Comparison of ENCODE assay signal across 8 cellular contexts in genomic region chr6:158769696-158770446, GRCh38. TPM values are rescaled to one million over a fixed set of nuclear protein-coding genes. Genes with fewer than 3 reads are reported as not detected.
A peak's percentile ranks its signal among the peaks of the same experiment; 100 is the strongest.
DNase-seq lines count a peak whose midpoint lies in the region; ATAC-seq and TF ChIP-seq lines count a peak whose summit lies in the region.

No MANE protein-coding gene starts in this region.

- CTCF ChIA-PET in Calu3 (lab: Charles Lee) = no interaction called here

- H3K4me1 Mint-ChIP-seq in Calu3 (ENCODE audit: low read depth, unreplicated experiment) (peaks cover 77% of the 10 kb centered on the region), nephron (peaks cover 65% of the 10 kb centered on the region), osteocyte (ENCODE audit: unreplicated experiment) (peaks cover 5% of the 10 kb centered on the region)
- peaks cover 57% of the 10 kb centered on the region for H3K4me1 Mint-ChIP-seq in central memory CD8-positive, alpha-beta T cell

- no peak for DNase-seq in Calu3
- DNase-seq in NCI-H2171 (lab: John Stamatoyannopoulos, UW) = peak; percentile 87
- no peak for DNase-seq in central memory CD8-positive, alpha-beta T cell (ENCODE audit: low spot score in 2 of 2)
- no peak for DNase-seq in GF-D8 (lab: John Stamatoyannopoulos, UW)
- no peak for DNase-seq in osteocyte (ENCODE audit: extremely low spot score, unreplicated experiment)
- DNase-seq in AML-193 (lab: John Stamatoyannopoulos, UW) = no peak

- no peak for TF ChIP-seq CTCF in Calu3 (IDR thresholded peaks at IDR 0.05; ENCODE audit: unreplicated experiment)
- no peak for TF ChIP-seq CTCF in nephron (IDR thresholded peaks at IDR 0.05; ENCODE audit: unreplicated experiment in 3 of 3)
- no peak for TF ChIP-seq CTCF in osteocyte (IDR thresholded peaks at IDR 0.05)

- H3K27me3 Mint-ChIP-seq in Calu3 (ENCODE audit: unreplicated experiment) = no peaks in the 10 kb centered on the region
- H3K27me3 Mint-ChIP-seq in central memory CD8-positive, alpha-beta T cell = no peaks in the 10 kb centered on the region
- H3K27me3 Mint-ChIP-seq in nephron (ENCODE audit: low read depth) = no peaks in the 10 kb centered on the region
- H3K27me3 Mint-ChIP-seq in osteocyte (ENCODE audit: unreplicated experiment) = no peaks in the 10 kb centered on the region

- H3K4me3 Mint-ChIP-seq in Calu3 (ENCODE audit: low read depth, unreplicated experiment) = peak overlapping the region; percentile 31
- peak overlapping the region; percentile 45 for H3K4me3 Mint-ChIP-seq in central memory CD8-positive, alpha-beta T cell
- H3K4me3 Mint-ChIP-seq in nephron = peak overlapping the region in 1 of 3 experiments; percentile 5
- no peak overlapping the region for H3K4me3 Mint-ChIP-seq in osteocyte (ENCODE audit: unreplicated experiment)

- BruUV-seq in Calu3 (replicated peaks; lab: Mats Ljungman, UMichigan) = no TSS peak

- ATAC-seq in central memory CD8-positive, alpha-beta T cell (replicated peaks; ENCODE audit: extremely low read depth, poor library complexity, severe bottlenecking) = no peak
- no peak for ATAC-seq in GM21515 (IDR thresholded peaks at IDR 0.05; ENCODE audit: unreplicated experiment)

- intact Hi-C loops in Calu3 (cut with micrococcal nuclease; ENCODE audit: unreplicated experiment) = no loop called here

- H3K27ac Mint-ChIP-seq in Calu3 (ENCODE audit: unreplicated experiment) (peak overlapping the region; percentile 57), nephron (peak overlapping the region; percentile 35 to 73 (median 68)), osteocyte (ENCODE audit: unreplicated experiment) (no peak overlapping the region)
- H3K27ac Mint-ChIP-seq in central memory CD8-positive, alpha-beta T cell (ENCODE audit: low read depth) = peak overlapping the region; percentile 93

- H3K9me3 Mint-ChIP-seq in Calu3 (ENCODE audit: low read depth, unreplicated experiment) (no peaks in the 10 kb centered on the region), nephron (no peaks in the 10 kb centered on the region), osteocyte (ENCODE audit: unreplicated experiment) (no peaks in the 10 kb centered on the region)
- no peaks in the 10 kb centered on the region for H3K9me3 Mint-ChIP-seq in central memory CD8-positive, alpha-beta T cell

- peaks cover 100% of the 10 kb centered on the region for H3K36me3 Mint-ChIP-seq in Calu3 (ENCODE audit: insufficient read depth, unreplicated experiment)
- H3K36me3 Mint-ChIP-seq in central memory CD8-positive, alpha-beta T cell (ENCODE audit: insufficient read depth) = peaks cover 94% of the 10 kb centered on the region
- H3K36me3 Mint-ChIP-seq in nephron (ENCODE audit: low read depth) = peaks cover 78% of the 10 kb centered on the region
- peaks cover 59% of the 10 kb centered on the region for H3K36me3 Mint-ChIP-seq in osteocyte (ENCODE audit: unreplicated experiment)

RNA-seq across cellular contexts. Expression of gene EZR, which starts 49.3 kb away (rescaled TPM):
- total RNA-seq in Calu3 (2022) = 935 and 954 TPM in 2 replicates
- 41.1 and 41.4 TPM in 2 replicates for total RNA-seq in osteocyte

Comparison
In these comparisons a context has a peak if more than half of its experiments do, and no peak if none do; other contexts are left out.
1. RNA of gene EZR, which starts 49.3 kb away (total RNA-seq): 935 to 954 TPM in Calu3; 41.1 to 41.4 TPM in osteocyte; every median in the first group is over 10 times any median in the second.